1 cellular context compared by ENCODE assay signal in genomic region chr19:45340899-45341453, GRCh38.
TF ChIP-seq lines count a peak whose summit lies in the region.

No MANE protein-coding gene starts in this region.

TF ChIP-seq in K562, 482 proteins besides CTCF, POLR2A, EP300 and RAD21:
- TF ChIP-seq EGR1 (conservative IDR thresholded peaks at IDR 0.05) (peak; percentile 44; the same call in 1 of the 2 replicates), HDAC1 (IDR thresholded peaks at IDR 0.05) (0 out of 4 replicates have a peak, but pooled peaks of 1 of the 2 experiments have one; percentile 13), ZBTB7A (IDR thresholded peaks at IDR 0.05; ENCODE audit: borderline replicate concordance, control insufficient read depth, low read depth, low read length) (0 out of 2 replicates have a peak, but pooled peaks have one; percentile 5), RBM14 (IDR thresholded peaks at IDR 0.05; ENCODE audit: borderline replicate concordance, insufficient read depth, low read depth, low read length) (0 out of 2 replicates have a peak, but pooled peaks have one; percentile 56), C11orf30 (IDR thresholded peaks at IDR 0.05; ENCODE audit: low read depth) (0 out of 2 replicates have a peak, but pooled peaks have one; percentile 32), ELF4 (CRISPR knock-in tag; IDR thresholded peaks at IDR 0.05) (0 out of 2 replicates have a peak, but pooled peaks have one; percentile 43), EHMT2 (IDR thresholded peaks at IDR 0.05) (peak; percentile 40; the same call in 1 of the 2 replicates), LARP7 (IDR thresholded peaks at IDR 0.05) (peak; percentile 11; the same call in 1 of the 2 replicates), NRF1 (conservative IDR thresholded peaks at IDR 0.05 in 1 of 2, IDR thresholded peaks at IDR 0.05 in 1 of 2) (peak in 1 of 2 experiments; percentile 36; a peak in 1 of 4 replicates), RBFOX2 (IDR thresholded peaks at IDR 0.05; ENCODE audit: low read depth, low read length) (peak; percentile 1; the same call in 1 of the 2 replicates), KDM2B (CRISPR knock-in tag; IDR thresholded peaks at IDR 0.05) (0 out of 2 replicates have a peak, but pooled peaks have one; percentile 45), CREM (IDR thresholded peaks at IDR 0.05; ENCODE audit: low read depth) (no peak), ILK (tag; IDR thresholded peaks at IDR 0.05; ENCODE audit: borderline replicate concordance, low read depth) (no peak)
- TF ChIP-seq, protein P1, sequence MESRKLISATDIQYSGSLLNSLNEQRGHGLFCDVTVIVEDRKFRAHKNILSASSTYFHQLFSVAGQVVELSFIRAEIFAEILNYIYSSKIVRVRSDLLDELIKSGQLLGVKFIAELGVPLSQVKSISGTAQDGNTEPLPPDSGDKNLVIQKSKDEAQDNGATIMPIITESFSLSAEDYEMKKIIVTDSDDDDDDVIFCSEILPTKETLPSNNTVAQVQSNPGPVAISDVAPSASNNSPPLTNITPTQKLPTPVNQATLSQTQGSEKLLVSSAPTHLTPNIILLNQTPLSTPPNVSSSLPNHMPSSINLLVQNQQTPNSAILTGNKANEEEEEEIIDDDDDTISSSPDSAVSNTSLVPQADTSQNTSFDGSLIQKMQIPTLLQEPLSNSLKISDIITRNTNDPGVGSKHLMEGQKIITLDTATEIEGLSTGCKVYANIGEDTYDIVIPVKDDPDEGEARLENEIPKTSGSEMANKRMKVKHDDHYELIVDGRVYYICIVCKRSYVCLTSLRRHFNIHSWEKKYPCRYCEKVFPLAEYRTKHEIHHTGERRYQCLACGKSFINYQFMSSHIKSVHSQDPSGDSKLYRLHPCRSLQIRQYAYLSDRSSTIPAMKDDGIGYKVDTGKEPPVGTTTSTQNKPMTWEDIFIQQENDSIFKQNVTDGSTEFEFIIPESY (CRISPR knock-in tag; IDR thresholded peaks at IDR 0.05) = 0 out of 2 replicates have a peak, but pooled peaks have one; percentile 28
- TF ChIP-seq, protein P2, sequence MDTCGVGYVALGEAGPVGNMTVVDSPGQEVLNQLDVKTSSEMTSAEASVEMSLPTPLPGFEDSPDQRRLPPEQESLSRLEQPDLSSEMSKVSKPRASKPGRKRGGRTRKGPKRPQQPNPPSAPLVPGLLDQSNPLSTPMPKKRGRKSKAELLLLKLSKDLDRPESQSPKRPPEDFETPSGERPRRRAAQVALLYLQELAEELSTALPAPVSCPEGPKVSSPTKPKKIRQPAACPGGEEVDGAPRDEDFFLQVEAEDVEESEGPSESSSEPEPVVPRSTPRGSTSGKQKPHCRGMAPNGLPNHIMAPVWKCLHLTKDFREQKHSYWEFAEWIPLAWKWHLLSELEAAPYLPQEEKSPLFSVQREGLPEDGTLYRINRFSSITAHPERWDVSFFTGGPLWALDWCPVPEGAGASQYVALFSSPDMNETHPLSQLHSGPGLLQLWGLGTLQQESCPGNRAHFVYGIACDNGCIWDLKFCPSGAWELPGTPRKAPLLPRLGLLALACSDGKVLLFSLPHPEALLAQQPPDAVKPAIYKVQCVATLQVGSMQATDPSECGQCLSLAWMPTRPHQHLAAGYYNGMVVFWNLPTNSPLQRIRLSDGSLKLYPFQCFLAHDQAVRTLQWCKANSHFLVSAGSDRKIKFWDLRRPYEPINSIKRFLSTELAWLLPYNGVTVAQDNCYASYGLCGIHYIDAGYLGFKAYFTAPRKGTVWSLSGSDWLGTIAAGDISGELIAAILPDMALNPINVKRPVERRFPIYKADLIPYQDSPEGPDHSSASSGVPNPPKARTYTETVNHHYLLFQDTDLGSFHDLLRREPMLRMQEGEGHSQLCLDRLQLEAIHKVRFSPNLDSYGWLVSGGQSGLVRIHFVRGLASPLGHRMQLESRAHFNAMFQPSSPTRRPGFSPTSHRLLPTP (IDR thresholded peaks at IDR 0.05; ENCODE audit: borderline replicate concordance, extremely low read depth, insufficient read length) = no peak
- TF ChIP-seq, protein P3, sequence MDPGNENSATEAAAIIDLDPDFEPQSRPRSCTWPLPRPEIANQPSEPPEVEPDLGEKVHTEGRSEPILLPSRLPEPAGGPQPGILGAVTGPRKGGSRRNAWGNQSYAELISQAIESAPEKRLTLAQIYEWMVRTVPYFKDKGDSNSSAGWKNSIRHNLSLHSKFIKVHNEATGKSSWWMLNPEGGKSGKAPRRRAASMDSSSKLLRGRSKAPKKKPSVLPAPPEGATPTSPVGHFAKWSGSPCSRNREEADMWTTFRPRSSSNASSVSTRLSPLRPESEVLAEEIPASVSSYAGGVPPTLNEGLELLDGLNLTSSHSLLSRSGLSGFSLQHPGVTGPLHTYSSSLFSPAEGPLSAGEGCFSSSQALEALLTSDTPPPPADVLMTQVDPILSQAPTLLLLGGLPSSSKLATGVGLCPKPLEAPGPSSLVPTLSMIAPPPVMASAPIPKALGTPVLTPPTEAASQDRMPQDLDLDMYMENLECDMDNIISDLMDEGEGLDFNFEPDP (CRISPR knock-in tag; IDR thresholded peaks at IDR 0.05) = no peak
